ENCODE assay signal across 8 cellular contexts in genomic region chr6:157822221-157823000, GRCh38. TPM values are rescaled to one million over a fixed set of nuclear protein-coding genes. Genes with fewer than 3 reads are reported as not detected.
DNase-seq lines count a peak whose midpoint lies in the region; ATAC-seq lines count a peak whose summit lies in the region.

No MANE protein-coding gene starts in this region.

- peaks cover 20% of the 10 kb centered on the region for H3K27me3 ChIP-seq in ectodermal cell (ENCODE audit: control insufficient read depth, insufficient read depth, low read length, poor library complexity, severe bottlenecking)
- peaks cover 13% of the 10 kb centered on the region for H3K27me3 ChIP-seq in mononuclear cell (ENCODE audit: insufficient read depth, low read length)

- ATAC-seq in stimulated activated naive CD8-positive, alpha-beta T cell treated with anti-CD3 and anti-CD28 coated beads, Interleukin-15, Interleukin-2, amounts not matched to agents 100 U/mL and 50 U/mL, for 24 hours: no peak
- ATAC-seq in T-helper 17 cell: peak; percentile 20
- no peak for ATAC-seq in HG02798 (IDR thresholded peaks at IDR 0.05; ENCODE audit: poor library complexity, unreplicated experiment)
- ATAC-seq in GM19023 (IDR thresholded peaks at IDR 0.05; ENCODE audit: unreplicated experiment): no peak

- H3K27ac Mint-ChIP-seq in stimulated activated naive CD8-positive, alpha-beta T cell treated with anti-CD3 and anti-CD28 coated beads, Interleukin-15, Interleukin-2, amounts not matched to agents 100 ng/mL and 50 ng/mL, for 24 hours: peak overlapping the region; percentile 86
- H3K27ac Mint-ChIP-seq in T-helper 17 cell: peak overlapping the region; percentile 83

- no peaks in the 10 kb centered on the region for H3K36me3 ChIP-seq in ectodermal cell (ENCODE audit: control insufficient read depth, insufficient read depth, low read length)

- H3K4me3 Mint-ChIP-seq in stimulated activated naive CD8-positive, alpha-beta T cell treated with anti-CD3 and anti-CD28 coated beads, Interleukin-15, Interleukin-2, amounts not matched to agents 100 ng/mL and 50 ng/mL, for 24 hours: peak overlapping the region; percentile 74
- peak overlapping the region; percentile 79 for H3K4me3 Mint-ChIP-seq in T-helper 17 cell

- H3K27ac ChIP-seq in ectodermal cell (ENCODE audit: insufficient read depth, low read depth, low read length, poor library complexity, severe bottlenecking): no peak overlapping the region

- no peaks in the 10 kb centered on the region for H3K27me3 Mint-ChIP-seq in stimulated activated naive CD8-positive, alpha-beta T cell treated with anti-CD3 and anti-CD28 coated beads, Interleukin-15, Interleukin-2, amounts not matched to agents 100 ng/mL and 50 ng/mL, for 24 hours
- no peaks in the 10 kb centered on the region for H3K27me3 Mint-ChIP-seq in T-helper 17 cell

- H3K4me1 Mint-ChIP-seq in stimulated activated naive CD8-positive, alpha-beta T cell treated with anti-CD3 and anti-CD28 coated beads, Interleukin-15, Interleukin-2, amounts not matched to agents 100 ng/mL and 50 ng/mL, for 24 hours (ENCODE audit: low read depth): peaks cover 38% of the 10 kb centered on the region
- H3K4me1 Mint-ChIP-seq in T-helper 17 cell: peaks cover 25% of the 10 kb centered on the region

- H3K9me3 Mint-ChIP-seq in stimulated activated naive CD8-positive, alpha-beta T cell treated with anti-CD3 and anti-CD28 coated beads, Interleukin-15, Interleukin-2, amounts not matched to agents 100 ng/mL and 50 ng/mL, for 24 hours: no peaks in the 10 kb centered on the region

- H3K36me3 Mint-ChIP-seq in stimulated activated naive CD8-positive, alpha-beta T cell treated with anti-CD3 and anti-CD28 coated beads, Interleukin-15, Interleukin-2, amounts not matched to agents 100 ng/mL and 50 ng/mL, for 24 hours (ENCODE audit: low read depth): peaks cover 18% of the 10 kb centered on the region
- peaks cover 4% of the 10 kb centered on the region for H3K36me3 Mint-ChIP-seq in T-helper 17 cell (ENCODE audit: low read depth)

- H3K9me3 ChIP-seq in T-helper 17 cell (ENCODE audit: control insufficient read depth, low read length, poor library complexity, severe bottlenecking) (no peaks in the 10 kb centered on the region), ectodermal cell (ENCODE audit: control insufficient read depth, low read length) (no peaks in the 10 kb centered on the region), mononuclear cell (ENCODE audit: low read depth, low read length) (no peaks in the 10 kb centered on the region)

- no peak for DNase-seq in stimulated activated naive CD8-positive, alpha-beta T cell treated with anti-CD3 and anti-CD28 coated beads, Interleukin-15, Interleukin-2, amounts not matched to agents 100 U/mL and 50 U/mL, for 24 hours
- DNase-seq in T-helper 17 cell (peak in 1 of 3 donors; percentile 16), SW 1271 (lab: John Stamatoyannopoulos, UW) (no peak)

- H3K4me1 ChIP-seq in ectodermal cell (ENCODE audit: control insufficient read depth, insufficient read depth, low read length) (peaks cover 4% of the 10 kb centered on the region), mononuclear cell (ENCODE audit: insufficient read depth, low read length) (peaks cover 18% of the 10 kb centered on the region)

- H3K4me3 ChIP-seq in ectodermal cell (ENCODE audit: insufficient read depth, low read depth, low read length) (peak overlapping the region; percentile 81), mononuclear cell (ENCODE audit: low read length) (peak overlapping the region; percentile 23)

- WGBS in ectodermal cell, 2 experiments: 11% methylated on average over 53 of the region's 53 CpGs

RNA-seq across cellular contexts. Expression of gene SNX9, which starts 0.6 kb away (rescaled TPM):
- total RNA-seq in T-helper 17 cell (10 to 100 TPM; 21.2 to 38.9 TPM), mononuclear cell (42.3 TPM)
- 14.8 TPM for polyA plus RNA-seq in ectodermal cell (2013, experiment 1 of 4)
- polyA plus RNA-seq in ectodermal cell (2013, experiment 2 of 4): 15.7 TPM
- 12.3 TPM for polyA plus RNA-seq in ectodermal cell (2013, experiment 3 of 4)
- polyA plus RNA-seq in ectodermal cell (2013, experiment 4 of 4): 12.5 TPM
